In genomic region chr3:151901946-151902285, GRCh38 we compare ENCODE assay signal across 23 cellular contexts. TPM values are rescaled to one million over a fixed set of nuclear protein-coding genes. Genes with fewer than 3 reads are reported as not detected.
DNase-seq lines count a peak whose midpoint lies in the region; ATAC-seq and TF ChIP-seq lines count a peak whose summit lies in the region.
"Had no signal": no experiment of that assay in that cellular context is flagged by ENCODE, and none has a peak within 500 bp of the region (broad histone marks: within the 10 kb centered on the region; RNA-seq: fewer than 3 reads in every experiment).

No MANE protein-coding gene starts in this region.

- DNase-seq in right atrium auricular region (ENCODE audit: low spot score) = no peak
- no peak for DNase-seq in Right ventricle myocardium inferior (ENCODE audit: missing footprints)
- peak; percentile 45 for DNase-seq in dermis blood vessel endothelial cell
- no peak for DNase-seq in cerebellar cortex (ENCODE audit: low spot score)
- no peak for DNase-seq in stimulated activated naive CD8-positive, alpha-beta T cell treated with anti-CD3 and anti-CD28 coated beads, Interleukin-15, Interleukin-2, amounts not matched to agents 100 U/mL and 50 U/mL, for 24 hours
- no peak for DNase-seq in SW480 (ENCODE audit: low spot score)
- DNase-seq in cerebellum (ENCODE audit: low spot score) = no peak
- DNase-seq: activated CD4-positive, alpha-beta T cell treated with anti-CD3 and anti-CD28 coated beads, Interleukin-2, amount 50 U/mL, for 4 hours; activated CD8-positive, alpha-beta memory T cell treated with anti-CD3 and anti-CD28 coated beads, Interleukin-2, amount 50 U/mL, for 48 hours; CD4-positive, CD25-positive, alpha-beta regulatory T cell; DMS 273 treated with DMSO at 0.1 percent for 48 hours; gastrocnemius medialis; kidney glomerular epithelial cell; NCI-H146; NCI-H69; SIG-M5; uterus; WERI-Rb-1 had no signal

- H3K36me3 ChIP-seq in right atrium auricular region (no peaks in the 10 kb centered on the region), neutrophil (no peaks in the 10 kb centered on the region)
- H3K36me3 ChIP-seq: gastrocnemius medialis, MG63, prostate gland, uterus, WERI-Rb-1 had no signal

- H3K4me1 ChIP-seq in right atrium auricular region = peaks cover 0 to 49% of the 10 kb centered on the region in 2 donors
- peaks cover 34 to 48% of the 10 kb centered on the region in 2 experiments for H3K4me1 ChIP-seq in neutrophil (ENCODE audit: control insufficient read depth in 1 of 2, insufficient read depth in 1 of 2, low read depth in 1 of 2, low read length in 1 of 2)
- H3K4me1 ChIP-seq: gastrocnemius medialis, prostate gland, uterus had no signal

- H3K27ac ChIP-seq in right atrium auricular region (peak overlapping the region; percentile 44 to 82), neutrophil (peak overlapping the region; percentile 44)
- H3K27ac ChIP-seq: prostate gland, WERI-Rb-1 had no signal

- H3K4me3 ChIP-seq in right atrium auricular region = no peak overlapping the region
- no peak overlapping the region for H3K4me3 ChIP-seq in neutrophil (ENCODE audit: low read depth in 1 of 2, low read length in 1 of 2)
- H3K4me3 ChIP-seq: gastrocnemius medialis, MG63, prostate gland, uterus had no signal

- no peak for ATAC-seq in Right ventricle myocardium inferior
- no peak for ATAC-seq in stimulated activated naive CD8-positive, alpha-beta T cell treated with anti-CD3 and anti-CD28 coated beads, Interleukin-15, Interleukin-2, amounts not matched to agents 100 U/mL and 50 U/mL, for 24 hours

- TF ChIP-seq CTCF in right atrium auricular region (IDR thresholded peaks at IDR 0.05) (no peak), neutrophil (IDR thresholded peaks at IDR 0.05) (no peak)

- H3K9me3 ChIP-seq in right atrium auricular region = no peaks in the 10 kb centered on the region
- no peaks in the 10 kb centered on the region for H3K9me3 ChIP-seq in neutrophil
- H3K9me3 ChIP-seq: gastrocnemius medialis, prostate gland, uterus had no signal

- intact Hi-C loops in Right ventricle myocardium inferior (cut with DNase I) = no loop called here

- H3K27me3 ChIP-seq in right atrium auricular region = no peaks in the 10 kb centered on the region
- H3K27me3 ChIP-seq in neutrophil = no peaks in the 10 kb centered on the region
- H3K27me3 ChIP-seq: gastrocnemius medialis, MG63, uterus had no signal

RNA-seq across cellular contexts. Expression of gene SUCNR1, which starts 28.5 kb away (rescaled TPM):
- 1 to 10 TPM; 1.1 to 1.5 TPM for total RNA-seq in right atrium auricular region
- total RNA-seq in Right ventricle myocardium inferior = 0.35 TPM
- total RNA-seq in dermis blood vessel endothelial cell = under 0.01 TPM in 1 of 2 replicates, not detected in the other
- 0.73 TPM for total RNA-seq in cerebellum
- total RNA-seq: natural killer cell treated with Interleukin-12 subunit alpha and Interleukin-12 subunit beta and Interleukin-15 and Interleukin-18, amount 100 ng/mL, for 72 hours; prostate gland; T-helper 2 cell treated with Interferon-gamma antibody and Interleukin-4, amounts not matched to agents 100 ng/mL and 5 ng/mL, for 36 hours had no signal
